23 cellular contexts compared by ENCODE assay signal in the genomic region with DNA sequence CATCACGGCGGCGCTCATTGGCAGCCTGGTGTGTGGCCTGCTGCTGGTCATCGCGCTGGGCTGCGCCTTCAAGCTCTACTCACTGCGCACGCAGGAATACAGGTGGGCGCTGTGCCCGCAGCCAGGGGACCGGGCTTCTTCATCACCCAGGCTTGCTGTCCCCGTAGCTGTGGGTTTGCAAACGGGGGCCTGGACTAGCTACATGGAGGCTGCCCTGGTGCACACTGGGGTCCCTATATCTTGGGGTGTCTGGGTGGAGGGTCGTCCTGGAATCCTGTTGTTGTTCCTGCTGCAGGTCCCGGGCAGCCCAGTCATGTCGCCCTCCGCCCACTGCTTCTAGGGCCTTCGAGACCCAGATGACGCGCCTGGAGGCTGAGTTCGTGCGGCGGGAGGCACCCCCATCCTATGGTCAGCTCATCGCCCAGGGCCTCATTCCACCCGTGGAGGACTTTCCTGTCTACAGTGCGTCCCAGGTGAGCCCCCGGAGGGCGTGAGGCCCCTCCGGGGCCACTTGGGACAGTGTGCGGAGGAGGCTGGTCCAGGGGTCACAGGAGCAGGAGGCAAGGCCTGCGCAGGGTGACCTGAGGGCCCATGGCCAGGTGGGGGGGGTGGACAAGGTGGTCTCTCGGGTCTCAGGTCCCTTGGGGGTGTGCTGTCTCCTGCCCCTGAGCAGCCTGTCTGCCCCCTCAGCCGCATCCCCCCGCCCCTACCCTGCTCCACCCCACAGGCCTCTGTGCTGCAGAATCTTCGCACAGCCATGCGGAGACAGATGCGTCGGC. TPM values are rescaled to one million over a fixed set of nuclear protein-coding genes. Genes with fewer than 3 reads are reported as not detected.
"Had no signal": no experiment of that assay in that cellular context is flagged by ENCODE, and none has a peak within 500 bp of the region (broad histone marks: within the 10 kb centered on the region; RNA-seq: fewer than 3 reads in every experiment).

No MANE protein-coding gene starts in this region.

- FAIRE-seq: endometrium, frontal cortex, keratinocyte had no signal

- H3K36me3 ChIP-seq: upper lobe of right lung, vagina had no signal

- DNase-seq: effector memory CD4-positive, alpha-beta T cell; immature natural killer cell; left cardiac atrium; left ventricle myocardium superior; mesendoderm; naive B cell; retina; spleen; stimulated activated CD4-positive, alpha-beta T cell treated with anti-CD3 and anti-CD28 coated beads, Interleukin-15, amount 100 ng/mL, for 24 hours; stimulated activated CD4-positive, alpha-beta T cell treated with anti-CD3 and anti-CD28 coated beads, Interleukin-2, amount 100 ng/mL, for 24 hours; testis; upper lobe of right lung had no signal

- H3K4me1 ChIP-seq: psoas muscle, upper lobe of right lung, vagina had no signal

- H3K9me3 ChIP-seq: psoas muscle, spleen, testis, tibial nerve, upper lobe of right lung, vagina had no signal

- H3K27ac ChIP-seq: psoas muscle, spleen, testis, tibial nerve, upper lobe of right lung, vagina had no signal

- ATAC-seq: esophagus mucosa, left cardiac atrium, left ventricle myocardium superior, psoas muscle, sciatic nerve, upper lobe of right lung had no signal

- H3K4me3 ChIP-seq: lung, psoas muscle, spleen, testis, tibial nerve, upper lobe of right lung, vagina had no signal

- H3K27me3 ChIP-seq: spleen, testis, tibial nerve, upper lobe of right lung, vagina had no signal

RNA-seq across cellular contexts. Expression of a gene that starts 12.3 kb away (rescaled TPM):
- polyA plus RNA-seq: immature natural killer cell had no signal

RNA-seq across cellular contexts. Expression of a gene that starts 19.2 kb away (rescaled TPM):
- total RNA-seq: esophagus mucosa, fibroblast of lung, glomerular endothelial cell, left ventricle myocardium superior had no signal
- polyA plus RNA-seq: fibroblast of lung, immature natural killer cell, keratinocyte had no signal
